In the genomic region with DNA sequence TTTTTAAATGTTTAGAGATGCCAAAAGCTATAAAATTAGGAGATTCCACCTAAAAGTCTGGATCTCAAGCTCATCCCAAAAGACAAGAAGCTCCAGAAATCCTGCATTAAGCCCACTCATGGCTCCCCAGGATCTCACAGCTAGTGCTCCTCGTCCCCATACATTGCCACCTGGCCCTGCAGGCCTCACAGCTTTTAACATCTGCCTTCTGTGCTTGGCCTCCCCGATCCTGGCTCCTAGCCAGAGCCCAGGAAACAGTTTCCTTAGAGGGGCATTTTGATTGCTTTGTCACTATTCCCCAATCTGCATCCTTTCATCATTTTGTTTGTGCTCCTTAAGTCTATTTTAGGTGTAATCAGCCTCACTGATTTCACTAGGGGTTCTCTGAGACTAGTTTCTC, we compare ENCODE assay signal across 28 cellular contexts. TPM values are rescaled to one million over a fixed set of nuclear protein-coding genes. Genes with fewer than 3 reads are reported as not detected.
DNase-seq lines count a peak whose midpoint lies in the region; ATAC-seq and TF ChIP-seq lines count a peak whose summit lies in the region.
"Had no signal": no experiment of that assay in that cellular context is flagged by ENCODE, and none has a peak within 500 bp of the region (broad histone marks: within the 10 kb centered on the region; RNA-seq: fewer than 3 reads in every experiment).

No MANE protein-coding gene starts in this region.

- no peaks in the 10 kb centered on the region for H3K36me3 ChIP-seq in uterus
- H3K36me3 ChIP-seq: colonic mucosa, heart right ventricle, neutrophil, prostate gland, tibial nerve had no signal

- DNase-seq in COLO668 (lab: John Stamatoyannopoulos, UW; ENCODE audit: unreplicated experiment) (peak; percentile 74), DMS153 treated with DMSO at 0.1 percent for 48 hours (lab: John Stamatoyannopoulos, UW; ENCODE audit: unreplicated experiment) (peak; percentile 20), NCI-H146 treated with DMSO at 0.1 percent for 48 hours (lab: John Stamatoyannopoulos, UW; ENCODE audit: unreplicated experiment) (peak; percentile 10), NCI-H69 (lab: John Stamatoyannopoulos, UW) (peak; percentile 91), T-helper 9 cell (no peak), uterus (no peak), A172 (ENCODE audit: low spot score) (no peak)
- DNase-seq: activated B cell treated with CpG ODN at 0.5 μM for 24 hours; activated CD4-positive, alpha-beta T cell treated with anti-CD3 and anti-CD28 coated beads, Interleukin-2, amount 50 U/mL, for 4 hours; activated CD8-positive, alpha-beta memory T cell treated with anti-CD3 and anti-CD28 coated beads, Interleukin-2, amount 50 U/mL, for 4 hours; activated naive CD4-positive, alpha-beta T cell treated with anti-CD3 and anti-CD28 coated beads, Interleukin-2, amount 50 U/mL, for 16 hours; amygdala; colonic mucosa; DMS53; effector memory CD4-positive, alpha-beta T cell; erythroblast; GOT3; heart right ventricle; left colon; NCI-H2227 treated with DMSO at 0.1 percent for 48 hours; stimulated activated naive CD8-positive, alpha-beta T cell treated with anti-CD3 and anti-CD28 coated beads, Interleukin-15, amount 100 ng/mL, for 72 hours; T1000 had no signal

- no peaks in the 10 kb centered on the region for H3K9me3 ChIP-seq in uterus
- H3K9me3 ChIP-seq: colonic mucosa, neutrophil, prostate gland had no signal

- ATAC-seq in HG02981 (IDR thresholded peaks at IDR 0.05; ENCODE audit: unreplicated experiment) = no peak
- ATAC-seq: heart right ventricle; left colon; stimulated activated naive CD8-positive, alpha-beta T cell treated with anti-CD3 and anti-CD28 coated beads, Interleukin-15, amount 100 ng/mL, for 72 hours had no signal

- no peak for TF ChIP-seq CTCF in uterus (IDR thresholded peaks at IDR 0.05)

- no peak for TF ChIP-seq POLR2A in uterus (IDR thresholded peaks at IDR 0.05)

- H3K4me3 ChIP-seq in uterus = no peak overlapping the region
- H3K4me3 ChIP-seq: colonic mucosa, heart right ventricle, prostate gland, tibial nerve had no signal

- intact Hi-C loops in uterus (cut with DNase I; ENCODE audit: low total_unique reads) = no loop called here

- H3K27ac ChIP-seq in uterus = no peak overlapping the region
- H3K27ac ChIP-seq: colonic mucosa, heart right ventricle, neutrophil, prostate gland, tibial nerve had no signal

- H3K4me1 ChIP-seq in uterus = no peaks in the 10 kb centered on the region
- H3K4me1 ChIP-seq: colonic mucosa, heart right ventricle, prostate gland, tibial nerve had no signal

- H3K27me3 ChIP-seq in uterus = no peaks in the 10 kb centered on the region
- H3K27me3 ChIP-seq: colonic mucosa, heart right ventricle, neutrophil, tibial nerve had no signal

RNA-seq across cellular contexts. Expression of a gene that starts 14.5 kb away (rescaled TPM):
- under 1 TPM in 3 of 4 donors, not detected in 1; 0.76 to 0.91 (median 0.88) TPM for total RNA-seq in uterus
- total RNA-seq in A172 (2014; rRNA removed; shearing (Covaris generic)) = not detected in 2 replicates
- total RNA-seq: bronchial epithelial cell, fibroblast of villous mesenchyme had no signal

Comparison
In these comparisons a context has a peak if more than half of its experiments do, and no peak if none do; other contexts are left out.
1. DNase-seq: peak in COLO668 (single experiment), DMS153 treated with DMSO at 0.1 percent for 48 hours (single experiment), NCI-H146 treated with DMSO at 0.1 percent for 48 hours (single experiment) and NCI-H69 (single experiment); none in T-helper 9 cell (single experiment), uterus (0 of 2) and A172 (single experiment).